In the genomic region with DNA sequence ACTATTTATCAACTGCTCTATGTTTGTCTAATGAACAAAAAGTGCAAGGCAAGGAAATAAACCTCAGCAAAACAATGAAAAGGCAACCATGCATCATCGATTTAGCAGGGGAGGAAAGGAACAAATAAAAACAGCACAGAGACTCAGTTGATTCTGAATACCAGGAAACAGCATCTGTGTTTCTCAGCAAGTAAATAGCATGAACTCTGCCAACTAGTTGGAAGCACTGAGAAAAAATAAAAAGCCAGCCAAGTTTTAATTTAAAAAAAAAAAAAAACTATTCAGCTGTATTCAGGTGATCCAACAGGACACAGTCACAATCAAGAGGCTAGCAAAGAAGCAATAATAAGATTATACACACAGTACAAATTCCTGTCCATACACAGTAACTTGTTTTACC, we compare ENCODE assay signal across 23 cellular contexts. TPM values are rescaled to one million over a fixed set of nuclear protein-coding genes. Genes with fewer than 3 reads are reported as not detected.
"Had no signal": no experiment of that assay in that cellular context is flagged by ENCODE, and none has a peak within 500 bp of the region (broad histone marks: within the 10 kb centered on the region; RNA-seq: fewer than 3 reads in every experiment).

No MANE protein-coding gene starts in this region.

- H3K27ac ChIP-seq: colonic mucosa, gastrocnemius medialis, ovary, transverse colon, uterus had no signal

- H3K4me1 ChIP-seq: colonic mucosa, transverse colon, uterus had no signal

- H3K9me3 ChIP-seq: colonic mucosa, gastrocnemius medialis, mucosa of descending colon, ovary, transverse colon, uterus had no signal

- H3K36me3 ChIP-seq: colonic mucosa, gastrocnemius medialis, ovary, transverse colon, uterus had no signal

- FAIRE-seq: TTC549 had no signal

- H3K4me3 ChIP-seq: colonic mucosa, gastrocnemius medialis, mucosa of descending colon, ovary, transverse colon, uterus had no signal

- DNase-seq: activated CD4-positive, alpha-beta memory T cell treated with anti-CD3 and anti-CD28 coated beads for 36 hours; activated CD4-positive, alpha-beta T cell treated with anti-CD3 and anti-CD28 coated beads for 36 hours; activated T-cell treated with anti-CD3 and anti-CD28 coated beads for 4 hours; caudate nucleus; colonic mucosa; gastrocnemius medialis; head of caudate nucleus; kidney glomerular epithelial cell; left ventricle myocardium superior; mesenchymal stem cell; mucosa of descending colon; naive thymus-derived CD4-positive, alpha-beta T cell; ovary; retina; stimulated activated CD4-positive, alpha-beta T cell treated with anti-CD3 and anti-CD28 coated beads, Interleukin-12 subunit alpha, Interleukin-12 subunit beta, amount 100 ng/mL, for 4 hours; stimulated activated CD4-positive, alpha-beta T cell treated with anti-CD3 and anti-CD28 coated beads, Interleukin-1b, Interleukin-23, amount 100 ng/mL, for 48 hours; stimulated activated naive CD8-positive, alpha-beta T cell treated with anti-CD3 and anti-CD28 coated beads, Interleukin-15, Interleukin-2, amounts not matched to agents 100 U/mL and 50 U/mL, for 24 hours; substantia nigra; transverse colon; uterus had no signal

- ATAC-seq: activated CD4-positive, alpha-beta T cell treated with anti-CD3 and anti-CD28 coated beads for 36 hours; gastrocnemius medialis; left ventricle myocardium superior; mucosa of descending colon; naive thymus-derived CD4-positive, alpha-beta T cell; stimulated activated naive CD8-positive, alpha-beta T cell treated with anti-CD3 and anti-CD28 coated beads, Interleukin-15, Interleukin-2, amounts not matched to agents 100 U/mL and 50 U/mL, for 24 hours; WTC11 had no signal

- H3K27me3 ChIP-seq: colonic mucosa, gastrocnemius medialis, ovary, transverse colon, uterus had no signal

RNA-seq across cellular contexts. Expression of gene PHYHIPL, which starts 42.1 kb away (rescaled TPM):
- total RNA-seq: activated CD4-positive, alpha-beta memory T cell treated with anti-CD3 and anti-CD28 coated beads for 36 hours; activated CD4-positive, alpha-beta T cell treated with anti-CD3 and anti-CD28 coated beads for 36 hours; activated T-helper 1 cell treated with anti-CD3 and anti-CD28 coated beads, Interleukin-12 subunit alpha, Interleukin-12 subunit beta, Interleukin-2, Interleukin-4 antibody, amounts not matched to agents 30 ng/mL and 10 ng/mL and 1 ng/mL, durations not matched to agents 14 hours and 24 hours and 36 hours; left ventricle myocardium superior; naive thymus-derived CD4-positive, alpha-beta T cell had no signal
- polyA plus RNA-seq: naive thymus-derived CD4-positive, alpha-beta T cell had no signal
